ENCODE assay signal across 10 cellular contexts in the genomic region with DNA sequence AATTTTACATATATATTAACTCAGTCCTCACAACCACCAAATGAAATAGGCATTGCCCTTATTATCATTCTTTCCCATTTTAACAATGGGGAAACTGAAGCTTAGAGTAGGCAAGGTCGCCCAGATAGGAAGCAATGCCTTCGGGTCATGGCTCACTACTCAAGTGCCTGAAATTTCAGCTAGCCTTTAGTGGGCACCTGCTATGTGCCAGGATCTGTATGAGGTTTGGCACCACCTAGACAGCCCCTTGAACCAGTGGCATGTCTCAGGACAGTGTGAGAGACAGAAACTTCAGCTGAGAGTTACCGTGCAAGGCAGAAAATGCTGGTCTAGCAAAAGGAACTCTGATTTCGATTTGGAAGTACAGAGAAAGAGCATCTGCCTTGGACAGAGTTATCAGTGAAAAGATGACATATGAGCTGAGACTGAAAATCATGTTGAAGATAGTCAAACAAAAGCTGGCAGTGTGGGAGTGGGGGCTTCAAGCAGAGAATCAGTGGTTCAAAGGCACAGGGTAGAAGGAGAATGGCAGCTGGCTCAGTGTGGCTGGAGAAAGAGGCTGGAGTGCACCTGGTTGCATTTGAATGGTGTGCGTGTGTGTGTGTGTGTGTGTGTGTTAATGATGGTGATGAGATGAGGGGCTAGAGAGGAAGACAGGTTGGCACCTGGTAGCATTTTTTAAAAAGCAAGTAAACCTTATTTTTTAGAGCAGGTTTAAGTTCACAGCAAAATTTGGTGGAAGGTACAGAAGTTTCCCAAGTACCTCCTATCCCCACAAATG. TPM values are rescaled to one million over a fixed set of nuclear protein-coding genes. Genes with fewer than 3 reads are reported as not detected.
A peak's percentile ranks its signal among the peaks of the same experiment; 100 is the strongest.
DNase-seq lines count a peak whose midpoint lies in the region; ATAC-seq and TF ChIP-seq lines count a peak whose summit lies in the region.
"Had no signal": no experiment of that assay in that cellular context is flagged by ENCODE, and none has a peak within 500 bp of the region (broad histone marks: within the 10 kb centered on the region; RNA-seq: fewer than 3 reads in every experiment).

No MANE protein-coding gene starts in this region.

- H3K27ac Mint-ChIP-seq in stimulated activated naive CD8-positive, alpha-beta T cell treated with anti-CD3 and anti-CD28 coated beads, Interleukin-15, amount 100 ng/mL, for 72 hours = peak overlapping the region; percentile 84 to 93
- H3K27ac Mint-ChIP-seq in type B pancreatic cell = no peak overlapping the region

- 69 to 75% methylated on average over 5 of the region's 5 CpGs for WGBS in testis, 2 donors

- POLR2A ChIA-PET in GM10248 (lab: Yijun Ruan, JAX) = no interaction called here

- DNase-seq in left ventricle myocardium inferior = no peak
- DNase-seq in right atrium auricular region (ENCODE audit: low spot score) = no peak
- DNase-seq in SJSA1 (ENCODE audit: low read depth in 1 of 2, low spot score in 2 of 2) = no peak
- peak; percentile 32 for DNase-seq in epithelial cell of proximal tubule (ENCODE audit: low read depth)
- DNase-seq in stimulated activated naive CD8-positive, alpha-beta T cell treated with anti-CD3 and anti-CD28 coated beads, Interleukin-15, amount 100 ng/mL, for 72 hours = no peak
- no peak for DNase-seq in testis
- DNase-seq in GM10248 (ENCODE audit: extremely low spot score) = no peak
- DNase-seq in type B pancreatic cell (ENCODE audit: extremely low spot score, unreplicated experiment) = no peak
- DNase-seq: lower lobe of right lung had no signal

- peak overlapping the region; percentile 32 to 54 for H3K4me3 Mint-ChIP-seq in stimulated activated naive CD8-positive, alpha-beta T cell treated with anti-CD3 and anti-CD28 coated beads, Interleukin-15, amount 100 ng/mL, for 72 hours
- no peak overlapping the region for H3K4me3 Mint-ChIP-seq in type B pancreatic cell

- peak overlapping the region; percentile 72 for H3K27ac ChIP-seq in left ventricle myocardium inferior (replicated peaks)
- H3K27ac ChIP-seq in right atrium auricular region = no peak overlapping the region
- H3K27ac ChIP-seq in SJSA1 = peak overlapping the region; percentile 98
- H3K27ac ChIP-seq in testis = no peak overlapping the region
- H3K27ac ChIP-seq: lower lobe of right lung had no signal

- CTCF ChIA-PET in GM10248 (lab: Yijun Ruan, JAX) = interaction anchor here (0.9 to 9.2 kb wide), 7 partner anchors 9 to 145 kb away, joined by 3 to 84 read pairs (median 5); no protein-coding TSS in a partner anchor

- H3K36me3 Mint-ChIP-seq in type B pancreatic cell = no peaks in the 10 kb centered on the region

- H3K4me1 Mint-ChIP-seq in stimulated activated naive CD8-positive, alpha-beta T cell treated with anti-CD3 and anti-CD28 coated beads, Interleukin-15, amount 100 ng/mL, for 72 hours = peaks cover 89% of the 10 kb centered on the region
- peaks cover 20% of the 10 kb centered on the region for H3K4me1 Mint-ChIP-seq in type B pancreatic cell (ENCODE audit: unreplicated experiment)

- H3K9me3 ChIP-seq in left ventricle myocardium inferior (replicated peaks) (no peaks in the 10 kb centered on the region), right atrium auricular region (no peaks in the 10 kb centered on the region), SJSA1 (replicated peaks) (no peaks in the 10 kb centered on the region), testis (no peaks in the 10 kb centered on the region)
- H3K9me3 ChIP-seq: lower lobe of right lung had no signal

- no peak overlapping the region for H3K4me3 ChIP-seq in left ventricle myocardium inferior
- H3K4me3 ChIP-seq in right atrium auricular region = no peak overlapping the region
- H3K4me3 ChIP-seq in SJSA1 = no peak overlapping the region
- no peak overlapping the region for H3K4me3 ChIP-seq in epithelial cell of proximal tubule (ENCODE audit: low read depth, low read length)
- no peak overlapping the region for H3K4me3 ChIP-seq in testis
- H3K4me3 ChIP-seq: lower lobe of right lung had no signal

- H3K9me3 Mint-ChIP-seq in stimulated activated naive CD8-positive, alpha-beta T cell treated with anti-CD3 and anti-CD28 coated beads, Interleukin-15, amount 100 ng/mL, for 72 hours = no peaks in the 10 kb centered on the region
- H3K9me3 Mint-ChIP-seq in type B pancreatic cell = no peaks in the 10 kb centered on the region

- H3K27me3 Mint-ChIP-seq in stimulated activated naive CD8-positive, alpha-beta T cell treated with anti-CD3 and anti-CD28 coated beads, Interleukin-15, amount 100 ng/mL, for 72 hours = no peaks in the 10 kb centered on the region
- peaks cover 9% of the 10 kb centered on the region for H3K27me3 Mint-ChIP-seq in type B pancreatic cell

- TF ChIP-seq CTCF in left ventricle myocardium inferior (IDR thresholded peaks at IDR 0.05; ENCODE audit: borderline replicate concordance) (no peak), right atrium auricular region (IDR thresholded peaks at IDR 0.05) (no peak), epithelial cell of proximal tubule (conservative IDR thresholded peaks at IDR 0.05; ENCODE audit: low read depth, low read length) (no peak), testis (IDR thresholded peaks at IDR 0.05) (no peak), GM10248 (IDR thresholded peaks at IDR 0.05; ENCODE audit: control extremely low read depth, extremely low read depth, low read depth, missing control alignments) (no peak), type B pancreatic cell (conservative IDR thresholded peaks at IDR 0.05) (no peak)

- H3K4me1 ChIP-seq in left ventricle myocardium inferior = peaks cover 57% of the 10 kb centered on the region
- H3K4me1 ChIP-seq in right atrium auricular region = peaks cover 0 to 41% of the 10 kb centered on the region in 2 donors
- peaks cover 64% of the 10 kb centered on the region for H3K4me1 ChIP-seq in SJSA1 (replicated peaks)
- H3K4me1 ChIP-seq in testis = no peaks in the 10 kb centered on the region

- no peak for ATAC-seq in stimulated activated naive CD8-positive, alpha-beta T cell treated with anti-CD3 and anti-CD28 coated beads, Interleukin-15, amount 100 ng/mL, for 72 hours

- H3K36me3 ChIP-seq in left ventricle myocardium inferior = no peaks in the 10 kb centered on the region
- H3K36me3 ChIP-seq in right atrium auricular region = no peaks in the 10 kb centered on the region
- no peaks in the 10 kb centered on the region for H3K36me3 ChIP-seq in SJSA1
- no peaks in the 10 kb centered on the region for H3K36me3 ChIP-seq in testis (ENCODE audit: low read depth, missing control alignments)
- H3K36me3 ChIP-seq: lower lobe of right lung had no signal

- H3K27me3 ChIP-seq in left ventricle myocardium inferior (ENCODE audit: low read depth) (no peaks in the 10 kb centered on the region), right atrium auricular region (no peaks in the 10 kb centered on the region), SJSA1 (replicated peaks) (no peaks in the 10 kb centered on the region), testis (no peaks in the 10 kb centered on the region)

- no peak for TF ChIP-seq POLR2A in testis (IDR thresholded peaks at IDR 0.05)

- intact Hi-C loops in left ventricle myocardium inferior (cut with micrococcal nuclease) = no loop called here
- intact Hi-C loops in testis (cut with DNase I; ENCODE audit: low total_unique reads) = no loop called here

RNA-seq across cellular contexts. Expression of gene CDH13, which starts 29.1 kb away (rescaled TPM):
- total RNA-seq in left ventricle myocardium inferior (161 TPM), right atrium auricular region (10 to 100 TPM; 75.4 to 85.9 TPM), epithelial cell of proximal tubule (38.6 and 85.4 TPM in 2 replicates), testis (1 to 10 TPM; 1.2 to 2.0 TPM), type B pancreatic cell (ENCODE audit: low replicate concordance) (3.1 and 46.4 TPM in 2 replicates)
- 60.7 and 62.5 TPM in 2 replicates for total RNA-seq in SJSA1 (2014; rRNA removed; shearing (Covaris generic))
- 11.1 TPM for polyA plus RNA-seq in testis (ENCODE audit: insufficient read depth, low read depth, low replicate concordance)
- total RNA-seq: T-helper 2 cell treated with Interferon-gamma antibody and Interleukin-4, amounts not matched to agents 100 ng/mL and 5 ng/mL, for 36 hours had no signal

Comparison
In these comparisons a context has a peak if more than half of its experiments do, and no peak if none do; other contexts are left out.
1. H3K27ac ChIP-seq: peak in left ventricle myocardium inferior (single experiment) and SJSA1 (single experiment); none in right atrium auricular region (0 of 2) and testis (0 of 2).